ENCODE assay signal across 9 cellular contexts in genomic region chr2:144950874-144951560, GRCh38.
A peak's percentile ranks its signal among the peaks of the same experiment; 100 is the strongest.
DNase-seq lines count a peak whose midpoint lies in the region; ATAC-seq and TF ChIP-seq lines count a peak whose summit lies in the region.
"Had no signal": no experiment of that assay in that cellular context is flagged by ENCODE, and none has a peak within 500 bp of the region (broad histone marks: within the 10 kb centered on the region; RNA-seq: fewer than 3 reads in every experiment).

No MANE protein-coding gene starts in this region.

- H3K9me3 ChIP-seq in SJSA1 (replicated peaks), result no peaks in the 10 kb centered on the region
- no peaks in the 10 kb centered on the region for H3K9me3 ChIP-seq in colonic mucosa

- ATAC-seq in sciatic nerve (peak; percentile 76), left lobe of liver (no peak), GM19328 (IDR thresholded peaks at IDR 0.05; ENCODE audit: unreplicated experiment) (no peak)
- no peak for ATAC-seq in activated naive CD8-positive, alpha-beta T cell treated with anti-CD3 and anti-CD28 coated beads, Interleukin-2, amount 50 U/mL, for 24 hours

- no peaks in the 10 kb centered on the region for H3K4me1 Mint-ChIP-seq in activated naive CD8-positive, alpha-beta T cell treated with anti-CD3 and anti-CD28 coated beads, Interleukin-2, amount 50 U/mL, for 24 hours

- H3K27me3 ChIP-seq in SJSA1 (replicated peaks), result no peaks in the 10 kb centered on the region
- no peaks in the 10 kb centered on the region for H3K27me3 ChIP-seq in colonic mucosa

- no peaks in the 10 kb centered on the region for H3K36me3 ChIP-seq in SJSA1
- no peaks in the 10 kb centered on the region for H3K36me3 ChIP-seq in colonic mucosa

- no peak overlapping the region for H3K27ac Mint-ChIP-seq in activated naive CD8-positive, alpha-beta T cell treated with anti-CD3 and anti-CD28 coated beads, Interleukin-2, amount 50 U/mL, for 24 hours

- no peaks in the 10 kb centered on the region for H3K27me3 Mint-ChIP-seq in activated naive CD8-positive, alpha-beta T cell treated with anti-CD3 and anti-CD28 coated beads, Interleukin-2, amount 50 U/mL, for 24 hours

- no peak overlapping the region for H3K4me3 Mint-ChIP-seq in activated naive CD8-positive, alpha-beta T cell treated with anti-CD3 and anti-CD28 coated beads, Interleukin-2, amount 50 U/mL, for 24 hours

- H3K9ac ChIP-seq in colonic mucosa (ENCODE audit: low read depth in 2 of 2, low read length in 2 of 2), result no peak overlapping the region

- H3K9me3 Mint-ChIP-seq in activated naive CD8-positive, alpha-beta T cell treated with anti-CD3 and anti-CD28 coated beads, Interleukin-2, amount 50 U/mL, for 24 hours, result no peaks in the 10 kb centered on the region

- TF ChIP-seq CTCF in colonic mucosa (IDR thresholded peaks at IDR 0.05), result no peak

- intact Hi-C loops in sciatic nerve (cut with DNase I) (no loop called here), colonic mucosa (cut with DNase I) (no loop called here)

- peak; percentile 85 for DNase-seq in GM04503 (ENCODE audit: low read depth)
- DNase-seq in SJSA1 (ENCODE audit: low read depth in 1 of 2, low spot score in 2 of 2), result peak in 1 of 2 experiments; percentile 18
- peak; percentile 97 for DNase-seq in fibroblast of peridontal ligament (ENCODE audit: extremely low read depth)
- no peak for DNase-seq in sciatic nerve (ENCODE audit: low spot score)
- DNase-seq in left lobe of liver (ENCODE audit: low spot score), result no peak
- DNase-seq in colonic mucosa, result no peak
- DNase-seq in activated naive CD8-positive, alpha-beta T cell treated with anti-CD3 and anti-CD28 coated beads, Interleukin-2, amount 50 U/mL, for 24 hours, result no peak
- DNase-seq: DND-41 had no signal

- H3K27ac ChIP-seq in SJSA1 (peak overlapping the region; percentile 31; the same call in 1 of the 2 replicates), colonic mucosa (no peak overlapping the region)

- no peaks in the 10 kb centered on the region for H3K36me3 Mint-ChIP-seq in activated naive CD8-positive, alpha-beta T cell treated with anti-CD3 and anti-CD28 coated beads, Interleukin-2, amount 50 U/mL, for 24 hours (ENCODE audit: low read depth)

- H3K4me3 ChIP-seq in SJSA1, result no peak overlapping the region
- no peak overlapping the region for H3K4me3 ChIP-seq in colonic mucosa

- H3K4me1 ChIP-seq in SJSA1 (replicated peaks) (peaks cover 7% of the 10 kb centered on the region), colonic mucosa (no peaks in the 10 kb centered on the region)

Comparison
In these comparisons a context has a peak if more than half of its experiments do, and no peak if none do; other contexts are left out.
1. DNase-seq: peak in GM04503 (single experiment) and fibroblast of peridontal ligament (single experiment); none in sciatic nerve (single experiment), left lobe of liver (single experiment), colonic mucosa (single experiment) and activated naive CD8-positive, alpha-beta T cell treated with anti-CD3 and anti-CD28 coated beads, Interleukin-2, amount 50 U/mL, for 24 hours (single experiment).